ENCODE assay signal across 27 cellular contexts in genomic region chr20:61949714-61950630, GRCh38.
DNase-seq lines count a peak whose midpoint lies in the region; ATAC-seq and TF ChIP-seq lines count a peak whose summit lies in the region.
"Had no signal": no experiment of that assay in that cellular context is flagged by ENCODE, and none has a peak within 500 bp of the region (broad histone marks: within the 10 kb centered on the region; RNA-seq: fewer than 3 reads in every experiment).

No MANE protein-coding gene starts in this region.

- intact Hi-C loops in cardiac septum (cut with DNase I) (no loop called here), upper lobe of right lung (cut with DNase I) (no loop called here)

- peak; percentile 37 for ATAC-seq in upper lobe of right lung
- ATAC-seq in GM21825 (IDR thresholded peaks at IDR 0.05; ENCODE audit: unreplicated experiment): no peak
- ATAC-seq: activated naive CD8-positive, alpha-beta T cell treated with anti-CD3 and anti-CD28 coated beads, Interleukin-2, amount 50 U/mL, for 24 hours; activated T-helper 17 cell treated with anti-CD3 and anti-CD28 coated beads, Interleukin-2, amount 50 U/mL, for 72 hours had no signal

- H3K36me3 ChIP-seq in upper lobe of right lung: no peaks in the 10 kb centered on the region
- H3K36me3 ChIP-seq: neural progenitor cell, Peyer's patch, SJCRH30, thyroid gland had no signal

- no peaks in the 10 kb centered on the region for H3K9me3 ChIP-seq in upper lobe of right lung
- H3K9me3 ChIP-seq: Peyer's patch, SJCRH30, thyroid gland had no signal

- peak; percentile 14 for DNase-seq in activated naive CD4-positive, alpha-beta T cell treated with anti-CD3 and anti-CD28 coated beads, Interleukin-2, amount 10 ng/mL, durations not matched to agents 7 days and 5 days
- no peak for DNase-seq in activated naive CD4-positive, alpha-beta T cell treated with anti-CD3 and anti-CD28 coated beads, Interleukin-2, amount 50 U/mL, for 16 hours
- DNase-seq in cardiac septum (ENCODE audit: low spot score): peak; percentile 59
- peak; percentile 83 for DNase-seq in mesenteric fat pad (ENCODE audit: low spot score)
- DNase-seq in upper lobe of right lung: peak; percentile 52
- DNase-seq in stimulated activated CD4-positive, alpha-beta T cell treated with anti-CD3 and anti-CD28 coated beads, Interleukin-4, amount 100 ng/mL, for 1 hour: no peak
- DNase-seq in activated naive CD4-positive, alpha-beta T cell treated with Interleukin-2 at 50 U/mL for 16 hours: no peak
- DNase-seq: activated B cell treated with CpG ODN at 0.5 μM for 24 hours; activated CD4-positive, alpha-beta T cell treated with anti-CD3 and anti-CD28 coated beads, Interleukin-2, amount 50 U/mL, for 4 hours; activated naive CD8-positive, alpha-beta T cell treated with anti-CD3 and anti-CD28 coated beads, Interleukin-2, amount 50 U/mL, for 24 hours; AML-193; NCI-H1048; NCI-H1694 treated with DMSO at 0.1 percent for 48 hours; NCI-H2227 treated with DMSO at 0.1 percent for 48 hours; NCI-H526 treated with DMSO at 0.1 percent for 48 hours; T1000; thyroid gland had no signal

- no peak overlapping the region for H3K27ac Mint-ChIP-seq in activated naive CD4-positive, alpha-beta T cell treated with anti-CD3 and anti-CD28 coated beads, Interleukin-2, amount 10 ng/mL, durations not matched to agents 7 days and 5 days
- H3K27ac Mint-ChIP-seq: activated B cell treated with CpG ODN at 0.5 μM for 24 hours; activated naive CD8-positive, alpha-beta T cell treated with anti-CD3 and anti-CD28 coated beads, Interleukin-2, amount 50 U/mL, for 24 hours; activated T-helper 17 cell treated with anti-CD3 and anti-CD28 coated beads, Interleukin-2, amount 50 U/mL, for 72 hours; CD4-positive, alpha-beta T cell; neural progenitor cell; progenitor cell of endocrine pancreas; stimulated activated naive CD8-positive, alpha-beta T cell treated with anti-CD3 and anti-CD28 coated beads, Interleukin-15, Interleukin-2, amounts not matched to agents 100 ng/mL and 50 ng/mL, for 24 hours had no signal

- no peaks in the 10 kb centered on the region for H3K36me3 Mint-ChIP-seq in activated naive CD4-positive, alpha-beta T cell treated with anti-CD3 and anti-CD28 coated beads, Interleukin-2, amount 10 ng/mL, durations not matched to agents 7 days and 5 days
- H3K36me3 Mint-ChIP-seq: neural progenitor cell had no signal

- CTCF ChIA-PET in activated naive CD4-positive, alpha-beta T cell treated with anti-CD3 and anti-CD28 coated beads, Interleukin-2, amount 10 ng/mL, durations not matched to agents 7 days and 5 days (lab: Charles Lee): no interaction called here

- no peak for TF ChIP-seq CTCF in upper lobe of right lung (IDR thresholded peaks at IDR 0.05)

- H3K4me3 Mint-ChIP-seq in activated naive CD4-positive, alpha-beta T cell treated with anti-CD3 and anti-CD28 coated beads, Interleukin-2, amount 10 ng/mL, durations not matched to agents 7 days and 5 days: no peak overlapping the region
- H3K4me3 Mint-ChIP-seq: activated B cell treated with CpG ODN at 0.5 μM for 24 hours; activated naive CD8-positive, alpha-beta T cell treated with anti-CD3 and anti-CD28 coated beads, Interleukin-2, amount 50 U/mL, for 24 hours; activated T-helper 17 cell treated with anti-CD3 and anti-CD28 coated beads, Interleukin-2, amount 50 U/mL, for 72 hours; CD4-positive, alpha-beta T cell; central memory CD8-positive, alpha-beta T cell; neural progenitor cell; stimulated activated naive CD8-positive, alpha-beta T cell treated with anti-CD3 and anti-CD28 coated beads, Interleukin-15, Interleukin-2, amounts not matched to agents 100 ng/mL and 50 ng/mL, for 24 hours had no signal

- H3K4me1 ChIP-seq in upper lobe of right lung: no peaks in the 10 kb centered on the region
- H3K4me1 ChIP-seq: neural progenitor cell, Peyer's patch, SJCRH30, thyroid gland had no signal

- peaks cover 11% of the 10 kb centered on the region for H3K27me3 Mint-ChIP-seq in activated naive CD4-positive, alpha-beta T cell treated with anti-CD3 and anti-CD28 coated beads, Interleukin-2, amount 10 ng/mL, durations not matched to agents 7 days and 5 days

- no peak overlapping the region for H3K27ac ChIP-seq in upper lobe of right lung
- H3K27ac ChIP-seq: HL-60, neural progenitor cell, Peyer's patch, SJCRH30, thyroid gland had no signal

- no peaks in the 10 kb centered on the region for H3K9me3 Mint-ChIP-seq in activated naive CD4-positive, alpha-beta T cell treated with anti-CD3 and anti-CD28 coated beads, Interleukin-2, amount 10 ng/mL, durations not matched to agents 7 days and 5 days
- H3K9me3 Mint-ChIP-seq: activated B cell treated with CpG ODN at 0.5 μM for 24 hours; activated naive CD8-positive, alpha-beta T cell treated with anti-CD3 and anti-CD28 coated beads, Interleukin-2, amount 50 U/mL, for 24 hours; activated T-helper 17 cell treated with anti-CD3 and anti-CD28 coated beads, Interleukin-2, amount 50 U/mL, for 72 hours; CD4-positive, alpha-beta T cell; central memory CD8-positive, alpha-beta T cell; neural progenitor cell; stimulated activated naive CD8-positive, alpha-beta T cell treated with anti-CD3 and anti-CD28 coated beads, Interleukin-15, Interleukin-2, amounts not matched to agents 100 ng/mL and 50 ng/mL, for 24 hours had no signal

- no peak overlapping the region for H3K4me3 ChIP-seq in upper lobe of right lung
- H3K4me3 ChIP-seq: neural progenitor cell, Peyer's patch, SJCRH30, thyroid gland had no signal

- peaks cover 30% of the 10 kb centered on the region for H3K27me3 ChIP-seq in upper lobe of right lung
- H3K27me3 ChIP-seq: neural progenitor cell, Peyer's patch, SJCRH30, thyroid gland had no signal

- no peaks in the 10 kb centered on the region for H3K4me1 Mint-ChIP-seq in activated naive CD4-positive, alpha-beta T cell treated with anti-CD3 and anti-CD28 coated beads, Interleukin-2, amount 10 ng/mL, durations not matched to agents 7 days and 5 days
- H3K4me1 Mint-ChIP-seq: activated B cell treated with CpG ODN at 0.5 μM for 24 hours; activated naive CD8-positive, alpha-beta T cell treated with anti-CD3 and anti-CD28 coated beads, Interleukin-2, amount 50 U/mL, for 24 hours; activated T-helper 17 cell treated with anti-CD3 and anti-CD28 coated beads, Interleukin-2, amount 50 U/mL, for 72 hours; central memory CD8-positive, alpha-beta T cell had no signal

Comparison
In these comparisons a context has a peak if more than half of its experiments do, and no peak if none do; other contexts are left out.
1. DNase-seq: peak in activated naive CD4-positive, alpha-beta T cell treated with anti-CD3 and anti-CD28 coated beads, Interleukin-2, amount 10 ng/mL, durations not matched to agents 7 days and 5 days (single experiment), cardiac septum (single experiment), mesenteric fat pad (single experiment) and upper lobe of right lung (single experiment); none in activated naive CD4-positive, alpha-beta T cell treated with anti-CD3 and anti-CD28 coated beads, Interleukin-2, amount 50 U/mL, for 16 hours (single experiment), stimulated activated CD4-positive, alpha-beta T cell treated with anti-CD3 and anti-CD28 coated beads, Interleukin-4, amount 100 ng/mL, for 1 hour (single experiment) and activated naive CD4-positive, alpha-beta T cell treated with Interleukin-2 at 50 U/mL for 16 hours (single experiment).